Comparison of ENCODE assay signal across 9 cellular contexts in genomic region chr10:26448706-26449435, GRCh38. TPM values are rescaled to one million over a fixed set of nuclear protein-coding genes. Genes with fewer than 3 reads are reported as not detected.
A peak's percentile ranks its signal among the peaks of the same experiment; 100 is the strongest.
DNase-seq lines count a peak whose midpoint lies in the region; ATAC-seq and TF ChIP-seq lines count a peak whose summit lies in the region.
"Had no signal": no experiment of that assay in that cellular context is flagged by ENCODE, and none has a peak within 500 bp of the region (broad histone marks: within the 10 kb centered on the region; RNA-seq: fewer than 3 reads in every experiment).

No MANE protein-coding gene starts in this region.

- H3K27ac ChIP-seq in adrenal gland, result no peak overlapping the region
- H3K27ac ChIP-seq: thoracic aorta had no signal

- WGBS in adrenal gland, 4 donors, result 65 to 72% (median 70%) methylated on average over 8 of the region's 8 CpGs

- H3K36me3 Mint-ChIP-seq in T-helper 2 cell treated with Interferon-gamma antibody and Interleukin-4, amounts not matched to agents 5 μg/mL and 100 μg/mL, for 36 hours (ENCODE audit: low read depth), result peaks cover 74% of the 10 kb centered on the region

- intact Hi-C loops in adrenal gland (cut with DNase I), result no loop called here

- H3K27me3 ChIP-seq in adrenal gland, result no peaks in the 10 kb centered on the region

- H3K27me3 Mint-ChIP-seq in T-helper 2 cell treated with Interferon-gamma antibody and Interleukin-4, amounts not matched to agents 5 μg/mL and 100 μg/mL, for 36 hours (ENCODE audit: low read depth), result no peaks in the 10 kb centered on the region

- peak overlapping the region; percentile 79 for H3K4me3 Mint-ChIP-seq in T-helper 2 cell treated with Interferon-gamma antibody and Interleukin-4, amounts not matched to agents 5 μg/mL and 100 μg/mL, for 36 hours

- ATAC-seq in GM19043 (IDR thresholded peaks at IDR 0.05; ENCODE audit: low read depth, unreplicated experiment) (peak; percentile 88), HG02973 (IDR thresholded peaks at IDR 0.05; ENCODE audit: unreplicated experiment) (peak; percentile 89)

- TF ChIP-seq POLR2A in adrenal gland (IDR thresholded peaks at IDR 0.05), result no peak

- no peak for TF ChIP-seq CTCF in adrenal gland (IDR thresholded peaks at IDR 0.05)

- H3K9me3 ChIP-seq in adrenal gland (replicated peaks in 1 of 3), result peaks cover 0 to 7% (median 0%) of the 10 kb centered on the region in 3 donors
- H3K9me3 ChIP-seq: thoracic aorta had no signal

- peak; percentile 71 for DNase-seq in T-helper 2 cell treated with Interferon-gamma antibody and Interleukin-4, amounts not matched to agents 5 μg/mL and 100 μg/mL, for 36 hours (ENCODE audit: low spot score)
- DNase-seq in mucosa of gallbladder (ENCODE audit: low spot score) (peak; percentile 28), adrenal gland (no peak), OCI-M2 (lab: John Stamatoyannopoulos, UW; ENCODE audit: unreplicated experiment) (no peak), inferior parietal cortex (ENCODE audit: extremely low spot score) (no peak), middle frontal gyrus (ENCODE audit: extremely low spot score, low spot score) (no peak)

- H3K27ac Mint-ChIP-seq in T-helper 2 cell treated with Interferon-gamma antibody and Interleukin-4, amounts not matched to agents 5 μg/mL and 100 μg/mL, for 36 hours, result peak overlapping the region; percentile 95

- peaks cover 70% of the 10 kb centered on the region for H3K4me1 Mint-ChIP-seq in T-helper 2 cell treated with Interferon-gamma antibody and Interleukin-4, amounts not matched to agents 5 μg/mL and 100 μg/mL, for 36 hours (ENCODE audit: low read depth)

- H3K4me1 ChIP-seq in adrenal gland (replicated peaks in 1 of 2), result no peaks in the 10 kb centered on the region

- peaks cover 10% of the 10 kb centered on the region for H3K9me3 Mint-ChIP-seq in T-helper 2 cell treated with Interferon-gamma antibody and Interleukin-4, amounts not matched to agents 5 μg/mL and 100 μg/mL, for 36 hours

- H3K36me3 ChIP-seq in adrenal gland (replicated peaks in 1 of 2), result no peaks in the 10 kb centered on the region
- H3K36me3 ChIP-seq: thoracic aorta had no signal

- no peak overlapping the region for H3K4me3 ChIP-seq in adrenal gland
- H3K4me3 ChIP-seq: thoracic aorta had no signal

RNA-seq across cellular contexts. Expression of gene APBB1IP, which starts 10.7 kb away (rescaled TPM):
- total RNA-seq in mucosa of gallbladder, result 40.1 TPM
- 10 to 100 TPM in 4 of 8 donors, 1 to 10 TPM in 3, under 1 TPM in 1; 0.60 to 16.1 (median 9.9) TPM for total RNA-seq in adrenal gland
- 1 to 10 TPM; 3.6 to 5.5 (median 4.8) TPM for polyA plus RNA-seq in adrenal gland

Comparison
In these comparisons a context has a peak if more than half of its experiments do, and no peak if none do; other contexts are left out.
1. DNase-seq: peak in T-helper 2 cell treated with Interferon-gamma antibody and Interleukin-4, amounts not matched to agents 5 μg/mL and 100 μg/mL, for 36 hours (single experiment) and mucosa of gallbladder (single experiment); none in adrenal gland (0 of 7), OCI-M2 (single experiment), inferior parietal cortex (single experiment) and middle frontal gyrus (single experiment).